Comparison of ENCODE assay signal across 10 cellular contexts in the genomic region with DNA sequence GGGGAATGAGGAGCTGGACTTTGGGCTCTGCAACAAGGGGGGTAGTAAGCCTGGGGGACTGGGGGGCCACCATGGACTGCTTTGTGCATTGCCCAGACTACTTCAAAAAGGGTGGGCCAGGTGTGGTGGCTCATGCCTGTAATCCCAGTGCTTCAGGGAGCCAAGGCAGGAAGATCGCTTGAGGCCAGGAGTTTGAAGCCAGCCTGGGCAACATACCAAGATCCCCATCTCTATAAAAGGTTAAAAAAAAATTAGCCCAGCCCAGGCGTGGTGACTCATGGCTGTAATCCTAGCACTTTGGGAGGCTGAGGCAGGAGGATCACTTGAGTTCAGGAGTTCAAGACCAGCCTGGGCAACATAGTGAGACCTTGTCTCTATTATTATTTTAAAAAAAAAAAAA. TPM values are rescaled to one million over a fixed set of nuclear protein-coding genes. Genes with fewer than 3 reads are reported as not detected.
DNase-seq lines count a peak whose midpoint lies in the region; ATAC-seq, FAIRE-seq and TF ChIP-seq lines count a peak whose summit lies in the region.
"Not testable (repeated sequence)": the region's sequence is repeated elsewhere in the genome, so short reads cannot be mapped to it uniquely, and the experiment has no call there.
"Had no signal": no experiment of that assay in that cellular context is flagged by ENCODE, and none has a peak within 500 bp of the region (broad histone marks: within the 10 kb centered on the region; RNA-seq: fewer than 3 reads in every experiment).

No MANE protein-coding gene starts in this region.

- in situ Hi-C loops in HepG2 (cut with HindIII; ENCODE audit: extremely low pct_ligation_motif_present, low pct_unique_long_range_greater_than_20kb) = loop anchor here (5.0 kb wide), 1 partner anchor 63 kb away; a partner anchor contains a TSS

- CTCF ChIA-PET in HepG2 (lab: Yijun Ruan, JAX; ENCODE audit: low intra/inter-chr PET ratio, low total read pairs) = not testable (repeated sequence)

- DNase-seq in DND-41; HepG2 (ENCODE audit: low spot score); type B pancreatic cell (ENCODE audit: extremely low spot score, unreplicated experiment): not testable (repeated sequence)
- peak; percentile 65 for DNase-seq in LoVo (ENCODE audit: low spot score)
- peak; percentile 33 for DNase-seq in fibroblast of mammary gland (ENCODE audit: low read depth)

- not testable (repeated sequence) for FAIRE-seq in HepG2 (lab: Jason Lieb, UNC)

- H3K27me3 Mint-ChIP-seq in brain, type B pancreatic cell: not testable (repeated sequence)

- TF ChIP-seq RAD21 in HepG2 (CRISPR knock-in tag; IDR thresholded peaks at IDR 0.05) = not testable (repeated sequence)

- not testable (repeated sequence) for H3K9me3 Mint-ChIP-seq in brain, type B pancreatic cell

- H3K9ac ChIP-seq in DND-41 (ENCODE audit: low read depth, low read length) = peak overlapping the region; percentile 92
- H3K9ac ChIP-seq in HepG2 (ENCODE audit: insufficient read depth, low read depth, low read length) = peak overlapping the region; percentile 73
- not testable (repeated sequence) for H3K9ac ChIP-seq in parathyroid adenoma

- H3K36me3 ChIP-seq in DND-41 (ENCODE audit: insufficient read depth, low read length) = peaks cover 12% of the 10 kb centered on the region; the same call in 1 of the 2 replicates
- not testable (repeated sequence) for H3K36me3 ChIP-seq in HepG2 (replicated peaks in 1 of 2; ENCODE audit: control insufficient read depth in 1 of 2, insufficient read depth in 2 of 2, low read length in 2 of 2); parathyroid adenoma (ENCODE audit: control insufficient read depth, insufficient read depth, low read length)

- H3K4me2 ChIP-seq in DND-41 (ENCODE audit: insufficient read depth, low read length) (peak overlapping the region; percentile 75), HepG2 (ENCODE audit: low read depth, low read length) (peak overlapping the region; percentile 74), parathyroid adenoma (ENCODE audit: low read length) (peak overlapping the region; percentile 76)

- TF ChIP-seq CTCF in DND-41 (IDR thresholded peaks at IDR 0.05; ENCODE audit: borderline replicate concordance, extremely low read depth, low read length, poor library complexity, severe bottlenecking); VCaP (conservative IDR thresholded peaks at IDR 0.05); brain (conservative IDR thresholded peaks at IDR 0.05); fibroblast of mammary gland (conservative IDR thresholded peaks at IDR 0.05; ENCODE audit: control insufficient read depth, insufficient read depth, low read depth, low read length); HepG2 (CRISPR knock-in tag; IDR thresholded peaks at IDR 0.05); parathyroid adenoma (IDR thresholded peaks at IDR 0.05); type B pancreatic cell (conservative IDR thresholded peaks at IDR 0.05): not testable (repeated sequence)

- peak overlapping the region; percentile 35 to 93 (median 87) for H3K27ac Mint-ChIP-seq in brain
- peak overlapping the region; percentile 85 for H3K27ac Mint-ChIP-seq in type B pancreatic cell

- not testable (repeated sequence) for TF ChIP-seq POLR2A in HepG2 (IDR thresholded peaks at IDR 0.05; ENCODE audit: insufficient read depth in 1 of 2, low read depth in 2 of 2, low read length in 2 of 2)

- WGBS in HepG2 (ENCODE audit: low lambda C conversion rate) = 83% methylated on average over 2 of the region's 2 CpGs

- intact Hi-C loops in HepG2 (cut with micrococcal nuclease; ENCODE audit: unreplicated experiment) = not testable (repeated sequence)

- H3K36me3 Mint-ChIP-seq in brain, type B pancreatic cell: not testable (repeated sequence)

- peaks cover 38% of the 10 kb centered on the region for H3K79me2 ChIP-seq in DND-41 (ENCODE audit: insufficient read depth, low read length)
- H3K79me2 ChIP-seq in HepG2 (ENCODE audit: insufficient read depth, low read length); parathyroid adenoma: not testable (repeated sequence)

- H3K9me3 ChIP-seq in DND-41 (ENCODE audit: insufficient read depth, low read length, severe bottlenecking); HepG2 (ENCODE audit: low read length); parathyroid adenoma (ENCODE audit: control insufficient read depth, low read length): not testable (repeated sequence)

- not testable (repeated sequence) for H2AFZ ChIP-seq in DND-41 (ENCODE audit: low read depth, low read length); HepG2 (ENCODE audit: low read length); parathyroid adenoma

- H3K4me3 Mint-ChIP-seq in brain = peak overlapping the region; percentile 78 to 86 (median 80)
- H3K4me3 Mint-ChIP-seq in type B pancreatic cell = peak overlapping the region; percentile 88

- ATAC-seq in DND-41 (ENCODE audit: insufficient read depth, low read depth); HepG2: not testable (repeated sequence)

- not testable (repeated sequence) for H3K27me3 ChIP-seq in DND-41 (ENCODE audit: insufficient read depth, low read length, poor library complexity); HepG2 (ENCODE audit: control insufficient read depth in 1 of 2, insufficient read depth in 2 of 2, low read length in 2 of 2); parathyroid adenoma (ENCODE audit: control insufficient read depth, insufficient read depth, low read length)

- TF ChIP-seq EP300 in HepG2 (IDR thresholded peaks at IDR 0.05; ENCODE audit: low read depth in 2 of 2, low read length in 2 of 2); HepG2 (CRISPR knock-in tag; IDR thresholded peaks at IDR 0.05; ENCODE audit: borderline replicate concordance): not testable (repeated sequence)

- H3K4me3 ChIP-seq in DND-41 (ENCODE audit: low read depth in 1 of 2, low read length in 2 of 2) (peak overlapping the region; percentile 73 to 89; a peak in 3 of 4 replicates), HepG2 (replicated peaks in 1 of 3; ENCODE audit: insufficient read depth in 1 of 3, low read depth in 2 of 3, low read length in 3 of 3) (peak overlapping the region; percentile 57 to 97 (median 80)), parathyroid adenoma (ENCODE audit: low read depth, low read length) (peak overlapping the region; percentile 64)
- not testable (repeated sequence) for H3K4me3 ChIP-seq in fibroblast of mammary gland (ENCODE audit: control insufficient read depth, low read depth, low read length)

- POLR2A ChIA-PET in HepG2 (lab: Yijun Ruan, JAX) = interaction anchor here (0.6 to 2.5 kb wide), 11 partner anchors 8 to 185 kb away, joined by 3 to 16 read pairs (median 4); a partner anchor contains a TSS

- H3K27ac ChIP-seq in DND-41 (ENCODE audit: low read length) = peak overlapping the region; percentile 97
- peak overlapping the region; percentile 98 for H3K27ac ChIP-seq in VCaP
- peak overlapping the region; percentile 64 for H3K27ac ChIP-seq in HepG2 (ENCODE audit: extremely low read length, insufficient read depth, low read length)
- H3K27ac ChIP-seq in parathyroid adenoma = not testable (repeated sequence)

- not testable (repeated sequence) for BruUV-seq in HepG2 (replicated peaks; lab: Mats Ljungman, UMichigan)

- H4K20me1 ChIP-seq in DND-41 (ENCODE audit: insufficient read depth, low read length); HepG2 (ENCODE audit: insufficient read depth, low read length): not testable (repeated sequence)

- H3K4me1 Mint-ChIP-seq in brain = peaks cover 42% of the 10 kb centered on the region
- H3K4me1 Mint-ChIP-seq in type B pancreatic cell (ENCODE audit: unreplicated experiment) = not testable (repeated sequence)

- H3K4me1 ChIP-seq in DND-41 (ENCODE audit: insufficient read depth, low read length) (peaks cover 54% of the 10 kb centered on the region), HepG2 (ENCODE audit: insufficient read depth, low read length) (peaks cover 50% of the 10 kb centered on the region)
- not testable (repeated sequence) for H3K4me1 ChIP-seq in parathyroid adenoma

RNA-seq across cellular contexts. Expression of a gene that starts 3.5 kb away (rescaled TPM):
- polyA plus RNA-seq in brain (ENCODE audit: insufficient read depth, low read depth, low replicate concordance) (63.0 TPM), HepG2 (2011; rRNA removed) (26.9 and 36.5 TPM in 2 replicates)
- total RNA-seq in HepG2 (2016; rRNA removed; fragmentation: Illumina TruSeq; extraction: Trizol) (5.1 and 6.9 TPM in 2 replicates), type B pancreatic cell (ENCODE audit: low replicate concordance) (41.7 and 46.6 TPM in 2 replicates)
- 19.7 and 21.6 TPM in 2 replicates for total RNA-seq in HepG2 (2016; cell fraction: cytosol; rRNA removed; fragmentation: Illumina TruSeq; extraction: Trizol; ENCODE audit: low read depth)
- total RNA-seq in HepG2 (2016; cell fraction: insoluble cytoplasmic fraction; rRNA removed; fragmentation: Illumina TruSeq; extraction: Trizol) = 3.5 and 6.0 TPM in 2 replicates
- 16.8 and 19.3 TPM in 2 replicates for total RNA-seq in HepG2 (2016; cell fraction: membrane; rRNA removed; fragmentation: Illumina TruSeq; extraction: Trizol)
- total RNA-seq in HepG2 (2016; cell fraction: nucleus; rRNA removed; fragmentation: Illumina TruSeq; extraction: Trizol) = 5.3 and 5.6 TPM in 2 replicates
- 56.6 and 72.3 TPM in 2 replicates for polyA plus RNA-seq in HepG2 (2011; cell fraction: cytosol; rRNA removed)
- 67.1 and 76.3 TPM in 2 replicates for polyA plus RNA-seq in HepG2 (2011; cell fraction: nucleus; rRNA removed)
- polyA plus RNA-seq in HepG2 (2012) = 21.5 and 23.1 TPM in 2 replicates
- 118 and 120 TPM in 2 replicates for polyA plus RNA-seq in HepG2 (2016; cell fraction: cytosol; fragmentation: Illumina TruSeq; extraction: Trizol; ENCODE audit: low read depth)
- polyA plus RNA-seq in HepG2 (2016; cell fraction: insoluble cytoplasmic fraction; fragmentation: Illumina TruSeq; extraction: Trizol; ENCODE audit: low read depth) = 17.4 and 19.8 TPM in 2 replicates
- polyA plus RNA-seq in HepG2 (2016; cell fraction: membrane; fragmentation: Illumina TruSeq; extraction: Trizol; ENCODE audit: low read depth) = 70.1 and 76.5 TPM in 2 replicates
- polyA plus RNA-seq in HepG2 (2016; cell fraction: nucleus; fragmentation: Illumina TruSeq; extraction: Trizol; ENCODE audit: insufficient read depth, low read depth) = 24.6 and 30.7 TPM in 2 replicates
- 6.6 and 13.2 TPM in 2 replicates for polyA minus RNA-seq in HepG2 (2011; rRNA and poly(A)+ RNA removed; ENCODE audit: low replicate concordance)
- polyA minus RNA-seq in HepG2 (2011; cell fraction: cytosol; rRNA and poly(A)+ RNA removed) = 5.4 and 6.5 TPM in 2 replicates
- 7.3 and 8.6 TPM in 2 replicates for polyA minus RNA-seq in HepG2 (2011; cell fraction: nucleus; rRNA and poly(A)+ RNA removed)

RNA-seq across cellular contexts. Expression of a gene that starts 10.4 kb away (rescaled TPM):
- polyA plus RNA-seq in brain (ENCODE audit: insufficient read depth, low read depth, low replicate concordance) (4.8 TPM), HepG2 (2011; rRNA removed) (not detected in 2 replicates)
- total RNA-seq in HepG2 (2016; rRNA removed; fragmentation: Illumina TruSeq; extraction: Trizol) (not detected in 2 replicates), type B pancreatic cell (ENCODE audit: low replicate concordance) (not detected in 2 replicates)
- not detected in 2 replicates for total RNA-seq in HepG2 (2016; cell fraction: cytosol; rRNA removed; fragmentation: Illumina TruSeq; extraction: Trizol; ENCODE audit: low read depth)
- total RNA-seq in HepG2 (2016; cell fraction: insoluble cytoplasmic fraction; rRNA removed; fragmentation: Illumina TruSeq; extraction: Trizol) = not detected in 2 replicates
- not detected in 2 replicates for total RNA-seq in HepG2 (2016; cell fraction: membrane; rRNA removed; fragmentation: Illumina TruSeq; extraction: Trizol)
- not detected in 2 replicates for total RNA-seq in HepG2 (2016; cell fraction: nucleus; rRNA removed; fragmentation: Illumina TruSeq; extraction: Trizol)
- not detected in 2 replicates for polyA plus RNA-seq in HepG2 (2011; cell fraction: cytosol; rRNA removed)
- not detected in 2 replicates for polyA plus RNA-seq in HepG2 (2011; cell fraction: nucleus; rRNA removed)
- polyA plus RNA-seq in HepG2 (2012) = not detected in 2 replicates
- not detected in 2 replicates for polyA plus RNA-seq in HepG2 (2016; cell fraction: cytosol; fragmentation: Illumina TruSeq; extraction: Trizol; ENCODE audit: low read depth)
- polyA plus RNA-seq in HepG2 (2016; cell fraction: insoluble cytoplasmic fraction; fragmentation: Illumina TruSeq; extraction: Trizol; ENCODE audit: low read depth) = not detected in 2 replicates
- not detected in 2 replicates for polyA plus RNA-seq in HepG2 (2016; cell fraction: membrane; fragmentation: Illumina TruSeq; extraction: Trizol; ENCODE audit: low read depth)
- not detected in 2 replicates for polyA plus RNA-seq in HepG2 (2016; cell fraction: nucleus; fragmentation: Illumina TruSeq; extraction: Trizol; ENCODE audit: insufficient read depth, low read depth)
- polyA minus RNA-seq in HepG2 (2011; rRNA and poly(A)+ RNA removed; ENCODE audit: low replicate concordance) = not detected in 2 replicates
- not detected in 2 replicates for polyA minus RNA-seq in HepG2 (2011; cell fraction: cytosol; rRNA and poly(A)+ RNA removed)
- not detected in 2 replicates for polyA minus RNA-seq in HepG2 (2011; cell fraction: nucleus; rRNA and poly(A)+ RNA removed)
- total RNA-seq: fibroblast of villous mesenchyme had no signal

RNA-seq across cellular contexts. Expression of a gene that starts 13.0 kb away (rescaled TPM):
- polyA plus RNA-seq in brain (ENCODE audit: insufficient read depth, low read depth, low replicate concordance) (not detected), HepG2 (2011; rRNA removed) (not detected in 2 replicates)
- total RNA-seq in HepG2 (2016; rRNA removed; fragmentation: Illumina TruSeq; extraction: Trizol) (not detected in 2 replicates), type B pancreatic cell (ENCODE audit: low replicate concordance) (not detected in 2 replicates)
- not detected in 2 replicates for total RNA-seq in HepG2 (2016; cell fraction: cytosol; rRNA removed; fragmentation: Illumina TruSeq; extraction: Trizol; ENCODE audit: low read depth)
- total RNA-seq in HepG2 (2016; cell fraction: insoluble cytoplasmic fraction; rRNA removed; fragmentation: Illumina TruSeq; extraction: Trizol) = not detected in 2 replicates
- total RNA-seq in HepG2 (2016; cell fraction: membrane; rRNA removed; fragmentation: Illumina TruSeq; extraction: Trizol) = not detected in 2 replicates
- not detected in 2 replicates for total RNA-seq in HepG2 (2016; cell fraction: nucleus; rRNA removed; fragmentation: Illumina TruSeq; extraction: Trizol)
- not detected in 2 replicates for polyA plus RNA-seq in HepG2 (2011; cell fraction: cytosol; rRNA removed)
- not detected in 2 replicates for polyA plus RNA-seq in HepG2 (2011; cell fraction: nucleus; rRNA removed)
- polyA plus RNA-seq in HepG2 (2012) = not detected in 2 replicates
- polyA plus RNA-seq in HepG2 (2016; cell fraction: cytosol; fragmentation: Illumina TruSeq; extraction: Trizol; ENCODE audit: low read depth) = not detected in 2 replicates
- polyA plus RNA-seq in HepG2 (2016; cell fraction: insoluble cytoplasmic fraction; fragmentation: Illumina TruSeq; extraction: Trizol; ENCODE audit: low read depth) = not detected in 2 replicates
- not detected in 2 replicates for polyA plus RNA-seq in HepG2 (2016; cell fraction: membrane; fragmentation: Illumina TruSeq; extraction: Trizol; ENCODE audit: low read depth)
- not detected in 2 replicates for polyA plus RNA-seq in HepG2 (2016; cell fraction: nucleus; fragmentation: Illumina TruSeq; extraction: Trizol; ENCODE audit: insufficient read depth, low read depth)
- polyA minus RNA-seq in HepG2 (2011; rRNA and poly(A)+ RNA removed; ENCODE audit: low replicate concordance) = not detected in 2 replicates
- polyA minus RNA-seq in HepG2 (2011; cell fraction: cytosol; rRNA and poly(A)+ RNA removed) = not detected in 2 replicates
- polyA minus RNA-seq in HepG2 (2011; cell fraction: nucleus; rRNA and poly(A)+ RNA removed) = not detected in 2 replicates
- total RNA-seq: fibroblast of villous mesenchyme, HT-29 had no signal

RNA-seq across cellular contexts. Expression of a gene that starts 17.3 kb away (rescaled TPM):
- polyA plus RNA-seq in brain (ENCODE audit: insufficient read depth, low read depth, low replicate concordance) (174 TPM), HepG2 (2011; rRNA removed) (110 and 113 TPM in 2 replicates)
- total RNA-seq in HepG2 (2016; rRNA removed; fragmentation: Illumina TruSeq; extraction: Trizol) (51.8 and 54.7 TPM in 2 replicates), type B pancreatic cell (ENCODE audit: low replicate concordance) (32.4 and 47.6 TPM in 2 replicates)
- total RNA-seq in HepG2 (2016; cell fraction: cytosol; rRNA removed; fragmentation: Illumina TruSeq; extraction: Trizol; ENCODE audit: low read depth) = 29.3 and 29.9 TPM in 2 replicates
- total RNA-seq in HepG2 (2016; cell fraction: insoluble cytoplasmic fraction; rRNA removed; fragmentation: Illumina TruSeq; extraction: Trizol) = 49.6 and 51.5 TPM in 2 replicates
- total RNA-seq in HepG2 (2016; cell fraction: membrane; rRNA removed; fragmentation: Illumina TruSeq; extraction: Trizol) = 34.6 and 35.9 TPM in 2 replicates
- total RNA-seq in HepG2 (2016; cell fraction: nucleus; rRNA removed; fragmentation: Illumina TruSeq; extraction: Trizol) = 23.8 and 25.0 TPM in 2 replicates
- polyA plus RNA-seq in HepG2 (2011; cell fraction: cytosol; rRNA removed) = 108 and 172 TPM in 2 replicates
- polyA plus RNA-seq in HepG2 (2011; cell fraction: nucleus; rRNA removed) = 78.7 and 80.7 TPM in 2 replicates
- polyA plus RNA-seq in HepG2 (2012) = 58.6 and 77.3 TPM in 2 replicates
- polyA plus RNA-seq in HepG2 (2016; cell fraction: cytosol; fragmentation: Illumina TruSeq; extraction: Trizol; ENCODE audit: low read depth) = 24.7 and 25.0 TPM in 2 replicates
- polyA plus RNA-seq in HepG2 (2016; cell fraction: insoluble cytoplasmic fraction; fragmentation: Illumina TruSeq; extraction: Trizol; ENCODE audit: low read depth) = 54.4 and 55.2 TPM in 2 replicates
- 28.2 and 32.3 TPM in 2 replicates for polyA plus RNA-seq in HepG2 (2016; cell fraction: membrane; fragmentation: Illumina TruSeq; extraction: Trizol; ENCODE audit: low read depth)
- 38.0 and 39.2 TPM in 2 replicates for polyA plus RNA-seq in HepG2 (2016; cell fraction: nucleus; fragmentation: Illumina TruSeq; extraction: Trizol; ENCODE audit: insufficient read depth, low read depth)
- 79.5 and 121 TPM in 2 replicates for polyA minus RNA-seq in HepG2 (2011; rRNA and poly(A)+ RNA removed; ENCODE audit: low replicate concordance)
- polyA minus RNA-seq in HepG2 (2011; cell fraction: cytosol; rRNA and poly(A)+ RNA removed) = 35.7 and 42.3 TPM in 2 replicates
- 23.3 and 30.8 TPM in 2 replicates for polyA minus RNA-seq in HepG2 (2011; cell fraction: nucleus; rRNA and poly(A)+ RNA removed)

RNA-seq across cellular contexts. Expression of a gene that starts 22.3 kb away (rescaled TPM):
- polyA plus RNA-seq in brain (ENCODE audit: insufficient read depth, low read depth, low replicate concordance) (124 TPM), HepG2 (2011; rRNA removed) (33.8 and 48.8 TPM in 2 replicates)
- total RNA-seq in HepG2 (2016; rRNA removed; fragmentation: Illumina TruSeq; extraction: Trizol) (32.2 and 32.9 TPM in 2 replicates), type B pancreatic cell (ENCODE audit: low replicate concordance) (77.4 and 90.2 TPM in 2 replicates)
- 9.3 and 11.4 TPM in 2 replicates for total RNA-seq in HepG2 (2016; cell fraction: cytosol; rRNA removed; fragmentation: Illumina TruSeq; extraction: Trizol; ENCODE audit: low read depth)
- 29.5 and 35.9 TPM in 2 replicates for total RNA-seq in HepG2 (2016; cell fraction: insoluble cytoplasmic fraction; rRNA removed; fragmentation: Illumina TruSeq; extraction: Trizol)
- total RNA-seq in HepG2 (2016; cell fraction: membrane; rRNA removed; fragmentation: Illumina TruSeq; extraction: Trizol) = 14.1 and 14.3 TPM in 2 replicates
- total RNA-seq in HepG2 (2016; cell fraction: nucleus; rRNA removed; fragmentation: Illumina TruSeq; extraction: Trizol) = 26.1 and 28.4 TPM in 2 replicates
- 33.9 and 59.2 TPM in 2 replicates for polyA plus RNA-seq in HepG2 (2011; cell fraction: cytosol; rRNA removed)
- polyA plus RNA-seq in HepG2 (2011; cell fraction: nucleus; rRNA removed) = 96.0 and 115 TPM in 2 replicates
- 16.2 and 31.3 TPM in 2 replicates for polyA plus RNA-seq in HepG2 (2012)
- polyA plus RNA-seq in HepG2 (2016; cell fraction: cytosol; fragmentation: Illumina TruSeq; extraction: Trizol; ENCODE audit: low read depth) = 11.3 TPM in 2 replicates
- polyA plus RNA-seq in HepG2 (2016; cell fraction: insoluble cytoplasmic fraction; fragmentation: Illumina TruSeq; extraction: Trizol; ENCODE audit: low read depth) = 45.3 and 48.2 TPM in 2 replicates
- polyA plus RNA-seq in HepG2 (2016; cell fraction: membrane; fragmentation: Illumina TruSeq; extraction: Trizol; ENCODE audit: low read depth) = 12.1 and 13.6 TPM in 2 replicates
- 59.2 and 60.1 TPM in 2 replicates for polyA plus RNA-seq in HepG2 (2016; cell fraction: nucleus; fragmentation: Illumina TruSeq; extraction: Trizol; ENCODE audit: insufficient read depth, low read depth)
- polyA minus RNA-seq in HepG2 (2011; rRNA and poly(A)+ RNA removed; ENCODE audit: low replicate concordance) = 100 and 106 TPM in 2 replicates
- 27.3 and 29.6 TPM in 2 replicates for polyA minus RNA-seq in HepG2 (2011; cell fraction: cytosol; rRNA and poly(A)+ RNA removed)
- polyA minus RNA-seq in HepG2 (2011; cell fraction: nucleus; rRNA and poly(A)+ RNA removed) = 16.3 and 29.5 TPM in 2 replicates
